In the genomic region with DNA sequence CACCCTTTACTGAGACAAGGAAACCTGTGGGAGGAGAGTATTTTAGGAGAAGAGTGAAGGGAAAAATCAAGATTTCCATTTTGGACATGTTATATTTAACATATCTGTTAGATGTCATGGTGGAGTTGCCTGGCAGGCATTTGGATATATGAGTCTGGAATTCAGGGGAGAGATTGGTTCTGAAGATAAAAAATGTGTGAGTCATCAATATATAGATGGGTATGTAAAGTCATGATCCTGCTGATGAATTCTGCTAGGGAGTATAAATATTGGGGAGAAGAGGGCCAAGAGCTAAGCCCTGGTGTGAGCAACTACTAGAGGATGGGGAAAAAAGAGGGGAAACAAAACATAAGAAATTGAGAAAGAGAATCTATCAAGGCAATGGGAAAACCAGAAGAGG, we compare ENCODE assay signal across 23 cellular contexts.
"Had no signal": no experiment of that assay in that cellular context is flagged by ENCODE, and none has a peak within 500 bp of the region (broad histone marks: within the 10 kb centered on the region; RNA-seq: fewer than 3 reads in every experiment).

No MANE protein-coding gene starts in this region.

- H3K27ac ChIP-seq: coronary artery, dorsolateral prefrontal cortex, esophagus squamous epithelium, gastrocnemius medialis, heart right ventricle, left lung, lower lobe of right lung had no signal

- H3K9me3 ChIP-seq: esophagus squamous epithelium, gastrocnemius medialis, heart right ventricle, left lung, lower lobe of right lung, mucosa of descending colon had no signal

- H3K36me3 ChIP-seq: esophagus squamous epithelium, gastrocnemius medialis, heart right ventricle, left lung, lower lobe of right lung had no signal

- H3K27me3 ChIP-seq: dorsolateral prefrontal cortex, esophagus squamous epithelium, gastrocnemius medialis, heart right ventricle, left lung had no signal

- DNase-seq: dermis blood vessel endothelial cell; dorsolateral prefrontal cortex; effector CD4-positive, alpha-beta T cell; effector memory CD4-positive, alpha-beta T cell; erythroblast; esophagus squamous epithelium; foreskin fibroblast; foreskin melanocyte; gastrocnemius medialis; glutamatergic neuron; heart right ventricle; hippocampal formation; left cardiac atrium; left lung; left ventricle myocardium superior; lower lobe of right lung; mesenchymal stem cell; mucosa of descending colon; naive B cell; naive thymus-derived CD8-positive, alpha-beta T cell had no signal

- ATAC-seq: gastrocnemius medialis; heart right ventricle; left cardiac atrium; left lung; left ventricle myocardium superior; lower lobe of right lung; naive thymus-derived CD8-positive, alpha-beta T cell had no signal

- H3K4me3 ChIP-seq: coronary artery, dorsolateral prefrontal cortex, esophagus squamous epithelium, gastrocnemius medialis, heart right ventricle, left lung, lower lobe of right lung, mucosa of descending colon had no signal

- H3K4me1 ChIP-seq: left lung, lower lobe of right lung had no signal

- FAIRE-seq: endothelial cell of umbilical vein, islet of Langerhans had no signal
